In the genomic region with DNA sequence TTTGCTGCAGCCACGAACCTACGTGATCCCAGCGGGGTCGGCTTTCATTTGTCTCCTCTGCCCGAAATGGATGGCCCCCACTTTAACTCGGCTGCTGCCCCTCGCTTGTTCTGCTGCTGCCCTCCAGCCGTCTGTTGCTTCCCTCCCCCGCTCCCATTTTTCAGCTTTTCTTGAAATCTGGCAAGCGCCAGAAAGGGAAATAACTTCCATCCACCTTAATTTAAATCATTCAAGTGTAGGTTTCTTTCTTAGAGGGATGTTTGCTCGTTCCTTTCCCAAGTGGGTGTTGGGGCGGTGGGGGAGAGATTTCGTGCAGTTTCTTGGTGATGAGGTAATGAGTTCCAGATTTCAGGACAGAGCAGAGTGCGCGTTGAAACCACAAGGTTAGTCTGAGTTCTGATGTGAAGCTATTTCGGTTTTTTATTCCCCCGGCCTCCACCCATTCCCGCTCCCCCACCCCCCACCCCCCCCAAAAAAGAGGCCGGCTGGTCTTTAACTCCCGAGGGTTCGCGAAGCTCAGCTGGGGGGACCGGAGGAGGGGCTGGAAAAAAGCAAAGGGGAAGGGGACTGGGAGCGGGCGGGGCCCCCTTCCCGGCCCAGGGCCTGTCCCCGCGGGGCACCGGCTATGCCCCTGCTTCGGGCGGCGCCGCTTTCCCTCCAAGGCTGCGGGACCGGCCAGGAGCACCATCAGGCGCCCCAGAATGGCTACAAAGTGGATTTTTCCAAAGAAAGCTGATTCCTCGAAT, we compare ENCODE assay signal across 1 cellular context.
TF ChIP-seq lines count a peak whose summit lies in the region.

No MANE protein-coding gene starts in this region.

TF ChIP-seq in IMR-90, 13 proteins besides CTCF, POLR2A, EP300 and RAD21:
- TF ChIP-seq, protein P1, sequence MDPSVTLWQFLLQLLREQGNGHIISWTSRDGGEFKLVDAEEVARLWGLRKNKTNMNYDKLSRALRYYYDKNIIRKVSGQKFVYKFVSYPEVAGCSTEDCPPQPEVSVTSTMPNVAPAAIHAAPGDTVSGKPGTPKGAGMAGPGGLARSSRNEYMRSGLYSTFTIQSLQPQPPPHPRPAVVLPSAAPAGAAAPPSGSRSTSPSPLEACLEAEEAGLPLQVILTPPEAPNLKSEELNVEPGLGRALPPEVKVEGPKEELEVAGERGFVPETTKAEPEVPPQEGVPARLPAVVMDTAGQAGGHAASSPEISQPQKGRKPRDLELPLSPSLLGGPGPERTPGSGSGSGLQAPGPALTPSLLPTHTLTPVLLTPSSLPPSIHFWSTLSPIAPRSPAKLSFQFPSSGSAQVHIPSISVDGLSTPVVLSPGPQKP (IDR thresholded peaks at IDR 0.05; ENCODE audit: borderline replicate concordance, low read depth, low read length) = no peak
- no peak for TF ChIP-seq MAFK (IDR thresholded peaks at IDR 0.05; ENCODE audit: low read depth, low read length)
- peak; percentile 29; the same call in 1 of the 2 replicates for TF ChIP-seq MAZ (IDR thresholded peaks at IDR 0.05; ENCODE audit: borderline replicate concordance, low read depth, low read length)
- no peak for TF ChIP-seq BHLHE40 (IDR thresholded peaks at IDR 0.05; ENCODE audit: low read depth, low read length)
- TF ChIP-seq CEBPB (IDR thresholded peaks at IDR 0.05; ENCODE audit: low read depth, low read length) = peak; percentile 58; the same call in 1 of the 2 replicates
